Comparison of ENCODE assay signal across 21 cellular contexts in the genomic region with DNA sequence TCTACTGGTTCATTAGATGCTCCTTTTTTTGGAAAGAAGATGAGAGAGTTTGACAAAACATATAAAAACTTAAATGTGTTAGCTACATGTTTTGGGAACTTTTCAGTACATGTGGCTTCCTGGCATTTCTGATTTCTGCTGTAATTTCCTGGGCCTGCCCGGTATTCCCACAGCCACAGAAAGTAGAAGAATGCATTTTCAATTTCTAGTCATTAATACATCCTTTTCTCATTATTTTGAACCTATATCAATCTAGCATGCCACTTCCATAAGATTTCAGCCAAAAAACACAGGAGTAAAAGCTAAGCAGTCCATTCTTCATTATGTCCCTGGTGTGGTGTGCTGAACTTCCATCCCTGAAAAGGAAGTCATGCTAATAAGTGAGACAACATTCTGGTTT.
DNase-seq lines count a peak whose midpoint lies in the region; ATAC-seq and TF ChIP-seq lines count a peak whose summit lies in the region.
"Had no signal": no experiment of that assay in that cellular context is flagged by ENCODE, and none has a peak within 500 bp of the region (broad histone marks: within the 10 kb centered on the region; RNA-seq: fewer than 3 reads in every experiment).

No MANE protein-coding gene starts in this region.

- peak overlapping the region; percentile 36 for H3K27ac ChIP-seq in GM23248
- H3K27ac ChIP-seq in right atrium auricular region = no peak overlapping the region

- peak overlapping the region; percentile 70 for H2AFZ ChIP-seq in GM23248

- no peaks in the 10 kb centered on the region for H3K9me2 ChIP-seq in GM23248 (ENCODE audit: insufficient read depth)
- H3K9me2 ChIP-seq: SK-N-SH had no signal

- H3K4me3 ChIP-seq in AG10803 (ENCODE audit: low read length) (no peak overlapping the region), GM23248 (no peak overlapping the region), right atrium auricular region (no peak overlapping the region)
- H3K4me3 ChIP-seq: MG63 had no signal

- WGBS in GM23248 (ENCODE audit: low coverage in 1 of 2, low lambda C conversion rate in 2 of 2, missing lambda C conversion rate in 2 of 2), 2 experiments = 2 to 6% methylated on average over 1 of the region's 1 CpG

- H3F3A ChIP-seq in GM23248 (ENCODE audit: insufficient read depth) = peaks cover 7% of the 10 kb centered on the region

- in situ Hi-C loops in GM23248 (cut with MboI) = no loop called here

- H3K9ac ChIP-seq in GM23248 = peak overlapping the region; percentile 5
- H3K9ac ChIP-seq: SK-N-SH had no signal

- DNase-seq in AG10803 (ENCODE audit: low read depth) = peak; percentile 81
- peak; percentile 31 for DNase-seq in GM23248
- peak; percentile 1 for DNase-seq in dermis blood vessel endothelial cell
- DNase-seq in iris pigment epithelial cell (ENCODE audit: low read depth) = peak; percentile 23
- no peak for DNase-seq in omental fat pad (ENCODE audit: low spot score)
- DNase-seq in cortex of kidney (lab: John Stamatoyannopoulos, UW) = no peak
- no peak for DNase-seq in right atrium auricular region (ENCODE audit: low spot score)
- DNase-seq: CD8-positive, alpha-beta memory T cell; DMS 273 treated with DMSO at 0.1 percent for 48 hours; DMS79; GF-D8; H7; KBM-7; MG63; NCI-H1105 treated with DMSO at 0.1 percent for 48 hours; NCI-H146; NCI-H1930; NCI-H446; NCI-H524 treated with DMSO at 0.1 percent for 48 hours; NCI-H774; SK-N-SH had no signal

- H4K20me1 ChIP-seq in GM23248 (ENCODE audit: insufficient read depth) = no peaks in the 10 kb centered on the region

- no peaks in the 10 kb centered on the region for H3K27me3 ChIP-seq in GM23248 (replicated peaks; ENCODE audit: insufficient read depth)
- no peaks in the 10 kb centered on the region for H3K27me3 ChIP-seq in right atrium auricular region
- H3K27me3 ChIP-seq: MG63 had no signal

- H3K9me3 ChIP-seq in GM23248 (ENCODE audit: low read depth) (no peaks in the 10 kb centered on the region), right atrium auricular region (peaks cover 1 to 5% of the 10 kb centered on the region in 2 donors)
- H3K9me3 ChIP-seq: SK-N-SH had no signal

- H3K4me1 ChIP-seq in GM23248 (ENCODE audit: insufficient read depth) = peaks cover 15% of the 10 kb centered on the region
- no peaks in the 10 kb centered on the region for H3K4me1 ChIP-seq in right atrium auricular region

- ATAC-seq in omental fat pad (ENCODE audit: low FRiP score) = no peak

- H3K36me3 ChIP-seq in GM23248 (ENCODE audit: low read depth) (no peaks in the 10 kb centered on the region), right atrium auricular region (no peaks in the 10 kb centered on the region)
- H3K36me3 ChIP-seq: MG63 had no signal

- peak overlapping the region; percentile 47 for H3K4me2 ChIP-seq in GM23248 (ENCODE audit: unreplicated experiment)
- H3K4me2 ChIP-seq: SK-N-SH had no signal

- TF ChIP-seq CTCF in AG10803 (conservative IDR thresholded peaks at IDR 0.05; ENCODE audit: low read length) (no peak), omental fat pad (IDR thresholded peaks at IDR 0.05) (no peak), right atrium auricular region (IDR thresholded peaks at IDR 0.05) (no peak)

- no peaks in the 10 kb centered on the region for H3K79me2 ChIP-seq in GM23248 (ENCODE audit: insufficient read depth)

Comparison
In these comparisons a context has a peak if more than half of its experiments do, and no peak if none do; other contexts are left out.
1. DNase-seq: peak in AG10803 (single experiment), GM23248 (single experiment), dermis blood vessel endothelial cell (single experiment) and iris pigment epithelial cell (single experiment); none in omental fat pad (single experiment), cortex of kidney (single experiment) and right atrium auricular region (single experiment).